ENCODE assay signal across 18 cellular contexts in the genomic region with DNA sequence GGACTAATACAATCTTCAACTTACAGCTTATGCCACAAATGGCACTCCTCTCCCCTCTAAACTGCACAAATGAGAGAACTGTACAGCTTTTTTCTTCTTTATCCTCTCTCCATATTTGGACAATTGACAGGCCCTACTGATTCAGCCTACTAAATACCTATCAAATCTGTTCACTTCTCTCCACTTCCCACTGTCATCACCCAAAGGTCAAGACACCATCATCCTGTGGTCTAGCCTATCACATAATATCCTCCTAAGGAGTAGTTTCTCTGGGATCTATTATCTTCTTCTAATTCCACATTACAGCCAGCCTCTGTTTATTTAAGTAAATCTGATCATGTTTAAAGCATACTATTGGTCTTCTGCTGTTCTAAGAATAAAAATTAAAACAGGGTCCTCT.
"Had no signal": no experiment of that assay in that cellular context is flagged by ENCODE, and none has a peak within 500 bp of the region (broad histone marks: within the 10 kb centered on the region; RNA-seq: fewer than 3 reads in every experiment).

No MANE protein-coding gene starts in this region.

- H3K9me3 ChIP-seq: gastroesophageal sphincter, right lobe of liver had no signal

- H3K27me3 Mint-ChIP-seq: activated naive CD8-positive, alpha-beta T cell; natural killer cell treated with Interleukin-12 subunit alpha and Interleukin-12 subunit beta and Interleukin-15 and Interleukin-18, amount 100 ng/mL, for 72 hours; progenitor cell of endocrine pancreas; stimulated activated naive CD8-positive, alpha-beta T cell treated with anti-CD3 and anti-CD28 coated beads, Interleukin-15, amount 100 ng/mL, for 72 hours had no signal

- H3K4me3 Mint-ChIP-seq: activated naive CD8-positive, alpha-beta T cell; natural killer cell treated with Interleukin-12 subunit alpha and Interleukin-12 subunit beta and Interleukin-15 and Interleukin-18, amount 100 ng/mL, for 72 hours; stimulated activated naive CD8-positive, alpha-beta T cell treated with anti-CD3 and anti-CD28 coated beads, Interleukin-15, amount 100 ng/mL, for 72 hours had no signal

- ATAC-seq: gastroesophageal sphincter; left ventricle myocardium superior; natural killer cell treated with Interleukin-12 subunit alpha and Interleukin-12 subunit beta and Interleukin-15 and Interleukin-18, amount 100 ng/mL, for 72 hours; right lobe of liver; stimulated activated naive CD8-positive, alpha-beta T cell treated with anti-CD3 and anti-CD28 coated beads, Interleukin-15, amount 100 ng/mL, for 72 hours had no signal

- H3K4me3 ChIP-seq: gastroesophageal sphincter, right lobe of liver had no signal

- FAIRE-seq: bronchial epithelial cell, colon, endothelial cell of umbilical vein, kidney had no signal

- H3K27ac ChIP-seq: gastroesophageal sphincter, right lobe of liver had no signal

- H3K27ac Mint-ChIP-seq: activated naive CD8-positive, alpha-beta T cell; natural killer cell treated with Interleukin-12 subunit alpha and Interleukin-12 subunit beta and Interleukin-15 and Interleukin-18, amount 100 ng/mL, for 72 hours; progenitor cell of endocrine pancreas had no signal

- H3K36me3 ChIP-seq: gastroesophageal sphincter, right lobe of liver had no signal

- H3K9me3 Mint-ChIP-seq: natural killer cell treated with Interleukin-12 subunit alpha and Interleukin-12 subunit beta and Interleukin-15 and Interleukin-18, amount 100 ng/mL, for 72 hours had no signal

- H3K4me1 ChIP-seq: gastroesophageal sphincter, right lobe of liver had no signal

- H3K27me3 ChIP-seq: gastroesophageal sphincter, right lobe of liver had no signal

- DNase-seq: activated CD4-positive, alpha-beta T cell treated with anti-CD3 and anti-CD28 coated beads, Interleukin-2, amount 50 U/mL, for 1 hour; activated T-cell treated with anti-CD3 and anti-CD28 coated beads, Interleukin-2, amount 50 U/mL, for 1 hour; kidney; left ventricle myocardium superior; mesenchymal stem cell; nucleus accumbens; right lobe of liver; stimulated activated CD4-positive, alpha-beta T cell treated with anti-CD3 and anti-CD28 coated beads, Interleukin-12 subunit alpha, Interleukin-12 subunit beta, amount 100 ng/mL, for 4 hours; stimulated activated CD4-positive, alpha-beta T cell treated with anti-CD3 and anti-CD28 coated beads, Interleukin-2, amount 100 ng/mL, for 48 hours; stimulated activated naive CD8-positive, alpha-beta T cell treated with anti-CD3 and anti-CD28 coated beads, Interleukin-15, amount 100 ng/mL, for 72 hours; T-helper 2 cell had no signal

- H3K36me3 Mint-ChIP-seq: natural killer cell treated with Interleukin-12 subunit alpha and Interleukin-12 subunit beta and Interleukin-15 and Interleukin-18, amount 100 ng/mL, for 72 hours had no signal

- H3K4me1 Mint-ChIP-seq: stimulated activated naive CD8-positive, alpha-beta T cell treated with anti-CD3 and anti-CD28 coated beads, Interleukin-15, amount 100 ng/mL, for 72 hours had no signal
